ENCODE assay signal across 9 cellular contexts in the genomic region with DNA sequence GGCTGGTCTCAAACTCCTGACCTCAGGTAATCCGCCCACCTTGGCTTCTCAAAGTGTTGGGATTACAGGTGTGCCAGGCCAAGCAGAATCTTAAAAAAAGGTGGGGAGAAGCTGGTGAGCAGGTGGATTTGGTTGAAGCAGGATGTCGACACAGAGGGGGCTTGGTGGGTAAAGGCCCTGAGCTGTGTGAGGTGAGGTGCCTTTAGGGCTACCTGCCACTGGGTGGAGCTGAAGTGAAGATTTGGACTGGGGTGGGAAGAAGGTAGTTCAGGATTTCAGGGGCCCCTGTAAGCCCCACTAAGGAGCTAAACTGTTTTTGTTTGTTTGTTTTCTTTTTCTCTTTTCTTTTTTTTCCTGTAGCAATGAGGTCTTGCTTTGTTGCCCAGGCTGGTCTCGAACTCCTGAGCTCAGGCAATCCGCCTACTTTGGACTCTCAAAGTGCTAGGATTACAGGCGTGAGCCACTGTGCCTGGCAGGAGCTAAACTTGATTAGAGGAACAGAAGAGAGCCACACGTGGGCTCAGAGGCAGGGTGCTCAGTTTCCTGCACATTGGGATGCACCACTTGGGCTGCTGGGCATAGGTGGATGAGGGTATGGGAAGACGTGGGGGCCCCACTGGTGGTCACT. TPM values are rescaled to one million over a fixed set of nuclear protein-coding genes. Genes with fewer than 3 reads are reported as not detected.
A peak's percentile ranks its signal among the peaks of the same experiment; 100 is the strongest.
DNase-seq lines count a peak whose midpoint lies in the region; ATAC-seq and TF ChIP-seq lines count a peak whose summit lies in the region.
"Had no signal": no experiment of that assay in that cellular context is flagged by ENCODE, and none has a peak within 500 bp of the region (broad histone marks: within the 10 kb centered on the region; RNA-seq: fewer than 3 reads in every experiment).

No MANE protein-coding gene starts in this region.

- WGBS in suprapubic skin, result 70% methylated on average over 7 of the region's 7 CpGs

- H3K36me3 Mint-ChIP-seq in activated naive CD4-positive, alpha-beta T cell treated with anti-CD3 and anti-CD28 coated beads, Interleukin-2, amount 50 U/mL, for 24 hours, result no peaks in the 10 kb centered on the region
- H3K36me3 Mint-ChIP-seq in effector memory CD8-positive, alpha-beta T cell (ENCODE audit: insufficient read depth), result no peaks in the 10 kb centered on the region
- no peaks in the 10 kb centered on the region for H3K36me3 Mint-ChIP-seq in CD4-positive, alpha-beta memory T cell

- TF ChIP-seq EP300 in suprapubic skin (IDR thresholded peaks at IDR 0.05), result no peak

- H3K27ac Mint-ChIP-seq in activated naive CD4-positive, alpha-beta T cell treated with anti-CD3 and anti-CD28 coated beads, Interleukin-2, amount 50 U/mL, for 24 hours, result peak overlapping the region; percentile 62
- H3K27ac Mint-ChIP-seq in effector memory CD8-positive, alpha-beta T cell, result peak overlapping the region; percentile 30 to 72
- H3K27ac Mint-ChIP-seq in CD4-positive, alpha-beta memory T cell, result peak overlapping the region in 2 of 7 donors; percentile 18 to 50

- no peaks in the 10 kb centered on the region for H3K27me3 ChIP-seq in suprapubic skin
- H3K27me3 ChIP-seq in CD4-positive, alpha-beta memory T cell (ENCODE audit: insufficient read depth, low read length), result no peaks in the 10 kb centered on the region
- H3K27me3 ChIP-seq: heart right ventricle had no signal

- H3K9me3 Mint-ChIP-seq in activated naive CD4-positive, alpha-beta T cell treated with anti-CD3 and anti-CD28 coated beads, Interleukin-2, amount 50 U/mL, for 24 hours, result no peaks in the 10 kb centered on the region
- H3K9me3 Mint-ChIP-seq in effector memory CD8-positive, alpha-beta T cell, result no peaks in the 10 kb centered on the region
- H3K9me3 Mint-ChIP-seq in CD4-positive, alpha-beta memory T cell, result peaks cover 0 to 2% (median 0%) of the 10 kb centered on the region in 8 donors

- no peaks in the 10 kb centered on the region for H3K9me3 ChIP-seq in suprapubic skin
- no peaks in the 10 kb centered on the region for H3K9me3 ChIP-seq in CD4-positive, alpha-beta memory T cell (ENCODE audit: control insufficient read depth in 1 of 2, low read length in 2 of 2)
- H3K9me3 ChIP-seq: heart right ventricle had no signal

- no peak for DNase-seq in activated naive CD4-positive, alpha-beta T cell treated with anti-CD3 and anti-CD28 coated beads, Interleukin-2, amount 50 U/mL, for 16 hours
- DNase-seq in LNCaP clone FGC (ENCODE audit: low read depth), result no peak
- DNase-seq in effector memory CD8-positive, alpha-beta T cell, result no peak
- no peak for DNase-seq in stimulated activated naive CD8-positive, alpha-beta T cell treated with anti-CD3 and anti-CD28 coated beads, Interleukin-15, Interleukin-2, amounts not matched to agents 100 U/mL and 50 U/mL, for 24 hours
- no peak for DNase-seq in suprapubic skin (ENCODE audit: low spot score in 2 of 2)
- no peak for DNase-seq in CD4-positive, alpha-beta memory T cell
- DNase-seq: heart right ventricle had no signal

- CTCF ChIA-PET in CD4-positive, alpha-beta memory T cell (lab: Charles Lee; ENCODE audit: partially characterized antibody), result interaction anchor here (0.8 kb wide), 1 partner anchor 15 kb away, joined by 3 read pairs; no protein-coding TSS in a partner anchor

- H3K4me1 ChIP-seq in suprapubic skin, result peaks cover 5% of the 10 kb centered on the region
- H3K4me1 ChIP-seq in CD4-positive, alpha-beta memory T cell (ENCODE audit: insufficient read depth, low read length), result peaks cover 12% of the 10 kb centered on the region

- H3K36me3 ChIP-seq in suprapubic skin, result no peaks in the 10 kb centered on the region
- H3K36me3 ChIP-seq in CD4-positive, alpha-beta memory T cell (ENCODE audit: insufficient read depth, low read length), result no peaks in the 10 kb centered on the region
- H3K36me3 ChIP-seq: heart right ventricle had no signal

- TF ChIP-seq CTCF in LNCaP clone FGC (IDR thresholded peaks at IDR 0.05; ENCODE audit: control insufficient read depth, extremely low read depth, insufficient read depth) (peak; percentile 41; the same call in 1 of the 2 replicates), suprapubic skin (IDR thresholded peaks at IDR 0.05) (no peak)

- peak; percentile 68 for ATAC-seq in effector memory CD8-positive, alpha-beta T cell (replicated peaks)
- ATAC-seq in stimulated activated naive CD8-positive, alpha-beta T cell treated with anti-CD3 and anti-CD28 coated beads, Interleukin-15, Interleukin-2, amounts not matched to agents 100 U/mL and 50 U/mL, for 24 hours, result peak; percentile 58
- ATAC-seq in HG02763 (IDR thresholded peaks at IDR 0.05; ENCODE audit: unreplicated experiment), result no peak

- H3K27ac ChIP-seq in suprapubic skin, result no peak overlapping the region
- no peak overlapping the region for H3K27ac ChIP-seq in CD4-positive, alpha-beta memory T cell (ENCODE audit: low read depth, low read length)
- H3K27ac ChIP-seq: heart right ventricle had no signal

- no peak overlapping the region for H3K4me3 ChIP-seq in LNCaP clone FGC (ENCODE audit: low read depth, low read length)
- H3K4me3 ChIP-seq in suprapubic skin, result no peak overlapping the region
- H3K4me3 ChIP-seq in CD4-positive, alpha-beta memory T cell (ENCODE audit: low read length in 2 of 2), result no peak overlapping the region
- H3K4me3 ChIP-seq: heart right ventricle had no signal

- peaks cover 18% of the 10 kb centered on the region for H3K4me1 Mint-ChIP-seq in activated naive CD4-positive, alpha-beta T cell treated with anti-CD3 and anti-CD28 coated beads, Interleukin-2, amount 50 U/mL, for 24 hours
- H3K4me1 Mint-ChIP-seq in effector memory CD8-positive, alpha-beta T cell (ENCODE audit: low read depth in 2 of 2), result peaks cover 11 to 18% of the 10 kb centered on the region in 2 donors
- peaks cover 7 to 20% (median 12%) of the 10 kb centered on the region in 4 donors for H3K4me1 Mint-ChIP-seq in CD4-positive, alpha-beta memory T cell

- no peak overlapping the region for H3K4me3 Mint-ChIP-seq in activated naive CD4-positive, alpha-beta T cell treated with anti-CD3 and anti-CD28 coated beads, Interleukin-2, amount 50 U/mL, for 24 hours
- H3K4me3 Mint-ChIP-seq in effector memory CD8-positive, alpha-beta T cell, result no peak overlapping the region
- H3K4me3 Mint-ChIP-seq in CD4-positive, alpha-beta memory T cell, result peak overlapping the region in 1 of 8 donors; percentile 21

- no peak for TF ChIP-seq POLR2A in suprapubic skin (IDR thresholded peaks at IDR 0.05)

- POLR2A ChIA-PET in CD4-positive, alpha-beta memory T cell (lab: Charles Lee; ENCODE audit: partially characterized antibody), result no interaction called here

- intact Hi-C loops in CD4-positive, alpha-beta memory T cell (cut with micrococcal nuclease), result no loop called here

- H3K27me3 Mint-ChIP-seq in activated naive CD4-positive, alpha-beta T cell treated with anti-CD3 and anti-CD28 coated beads, Interleukin-2, amount 50 U/mL, for 24 hours, result no peaks in the 10 kb centered on the region
- no peaks in the 10 kb centered on the region for H3K27me3 Mint-ChIP-seq in effector memory CD8-positive, alpha-beta T cell
- no peaks in the 10 kb centered on the region for H3K27me3 Mint-ChIP-seq in CD4-positive, alpha-beta memory T cell

RNA-seq across cellular contexts. Expression of gene P2RX6, which starts 6.0 kb away (rescaled TPM):
- 1 to 10 TPM in 3 of 4 donors, under 1 TPM in 1; 0.21 to 3.1 (median 1.0) TPM for total RNA-seq in suprapubic skin
- total RNA-seq in CD4-positive, alpha-beta memory T cell, result 1 to 10 TPM; 1.1 to 1.2 TPM
- polyA plus RNA-seq in CD4-positive, alpha-beta memory T cell, result under 1 TPM in 1 of 2 donors, not detected in 1; 0.19 TPM

RNA-seq across cellular contexts. Expression of gene SLC7A4, which starts 11.4 kb away (rescaled TPM):
- total RNA-seq in suprapubic skin, result 1 to 10 TPM in 3 of 4 donors, under 1 TPM in 1; 0.48 to 2.2 (median 1.6) TPM
- not detected for total RNA-seq in CD4-positive, alpha-beta memory T cell
- under 1 TPM; 0.07 to 0.15 TPM for polyA plus RNA-seq in CD4-positive, alpha-beta memory T cell

RNA-seq across cellular contexts. Expression of gene THAP7, which starts 19.0 kb away (rescaled TPM):
- 10 to 100 TPM; 33.9 to 57.0 (median 37.4) TPM for total RNA-seq in suprapubic skin
- total RNA-seq in CD4-positive, alpha-beta memory T cell, result 10 to 100 TPM; 60.4 to 65.0 TPM
- polyA plus RNA-seq in CD4-positive, alpha-beta memory T cell, result 10 to 100 TPM; 45.9 to 46.9 TPM

RNA-seq across cellular contexts. Expression of gene LRRC74B, which starts 24.8 kb away (rescaled TPM):
- total RNA-seq in suprapubic skin, result not detected
- not detected for total RNA-seq in CD4-positive, alpha-beta memory T cell
- not detected for polyA plus RNA-seq in CD4-positive, alpha-beta memory T cell
- total RNA-seq: heart right ventricle had no signal
- polyA plus RNA-seq: heart right ventricle had no signal

RNA-seq across cellular contexts. Expression of gene LZTR1, which starts 38.8 kb away (rescaled TPM):
- total RNA-seq in suprapubic skin, result 10 to 100 TPM; 29.3 to 75.6 (median 46.9) TPM
- 100 to 1,000 TPM; 112 to 114 TPM for total RNA-seq in CD4-positive, alpha-beta memory T cell
- polyA plus RNA-seq in CD4-positive, alpha-beta memory T cell, result 10 to 100 TPM in 1 of 2 donors, 1 to 10 TPM in 1; 5.5 to 18.1 TPM
